23 cellular contexts compared by ENCODE assay signal in the genomic region with DNA sequence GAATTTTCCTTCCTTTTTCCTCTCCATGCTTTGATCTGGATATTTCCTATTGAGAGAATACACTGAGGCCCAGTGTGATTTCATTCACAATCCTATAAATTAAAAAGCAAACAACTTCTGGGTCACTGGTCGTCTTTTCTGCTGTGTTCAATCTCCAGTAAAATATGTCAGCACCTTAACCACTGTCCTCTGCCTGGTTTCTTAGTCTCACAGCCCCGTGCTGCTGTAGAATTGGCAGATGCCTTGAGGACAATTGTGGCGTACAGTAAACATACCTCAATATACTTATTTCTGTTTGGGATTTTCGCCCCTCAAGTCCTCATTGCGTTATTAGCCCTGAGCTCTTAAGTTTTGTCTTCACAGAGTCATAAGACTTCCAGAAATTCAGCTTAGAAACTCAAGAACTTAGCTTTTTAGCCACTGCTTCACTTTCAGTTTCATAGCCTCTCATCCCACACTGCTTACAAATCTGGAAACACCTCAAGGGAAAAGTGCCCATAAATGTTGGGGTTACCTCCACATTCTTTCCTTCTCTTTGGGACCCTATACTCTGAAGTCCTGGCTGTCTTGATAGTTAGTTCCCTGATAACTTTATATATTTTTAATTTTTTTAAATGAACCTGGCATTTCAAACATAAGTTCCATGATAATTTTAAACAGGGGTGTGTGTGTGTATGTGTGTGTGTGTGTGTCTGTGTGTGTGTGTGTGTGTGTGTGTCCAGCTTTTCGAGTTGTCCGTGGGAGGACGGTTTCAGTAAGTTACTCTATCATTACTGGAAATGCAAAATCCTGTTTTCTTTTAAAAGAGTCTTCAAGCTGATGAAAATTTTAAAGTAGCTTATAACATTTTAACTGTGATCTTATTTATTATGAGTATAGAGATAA.
DNase-seq lines count a peak whose midpoint lies in the region; ATAC-seq, FAIRE-seq and TF ChIP-seq lines count a peak whose summit lies in the region.
"Had no signal": no experiment of that assay in that cellular context is flagged by ENCODE, and none has a peak within 500 bp of the region (broad histone marks: within the 10 kb centered on the region; RNA-seq: fewer than 3 reads in every experiment).

No MANE protein-coding gene starts in this region.

- H3K9me3 Mint-ChIP-seq in activated CD8-positive, alpha-beta T cell treated with anti-CD3 and anti-CD28 coated beads, Interleukin-2, amount 10 ng/mL, durations not matched to agents 7 days and 5 days (ENCODE audit: insufficient read depth), result no peaks in the 10 kb centered on the region
- no peaks in the 10 kb centered on the region for H3K9me3 Mint-ChIP-seq in activated CD8-positive, alpha-beta T cell treated with anti-CD3 and anti-CD28 coated beads for 36 hours
- H3K9me3 Mint-ChIP-seq in activated CD4-positive, alpha-beta T cell treated with anti-CD3 and anti-CD28 coated beads, Interleukin-2, amount 10 ng/mL, durations not matched to agents 24 days and 14 days, result no peaks in the 10 kb centered on the region
- no peaks in the 10 kb centered on the region for H3K9me3 Mint-ChIP-seq in activated naive CD4-positive, alpha-beta T cell treated with anti-CD3 and anti-CD28 coated beads, Interleukin-2, amount 10 ng/mL, durations not matched to agents 7 days and 5 days
- H3K9me3 Mint-ChIP-seq: central memory CD8-positive, alpha-beta T cell; neural progenitor cell; type B pancreatic cell had no signal

- no peak for TF ChIP-seq EP300 in transverse colon (IDR thresholded peaks at IDR 0.05; ENCODE audit: low read depth)

- peak; percentile 8 for DNase-seq in activated CD8-positive, alpha-beta T cell treated with anti-CD3 and anti-CD28 coated beads, Interleukin-2, amount 10 ng/mL, durations not matched to agents 7 days and 5 days
- no peak for DNase-seq in activated CD8-positive, alpha-beta T cell treated with anti-CD3 and anti-CD28 coated beads for 36 hours
- DNase-seq in osteoblast (ENCODE audit: insufficient read length, low spot score, missing footprints) (no peak), transverse colon (no peak)
- no peak for DNase-seq in activated CD4-positive, alpha-beta T cell treated with anti-CD3 and anti-CD28 coated beads, Interleukin-2, amount 10 ng/mL, durations not matched to agents 24 days and 14 days
- DNase-seq in activated naive CD4-positive, alpha-beta T cell treated with anti-CD3 and anti-CD28 coated beads, Interleukin-2, amount 10 ng/mL, durations not matched to agents 7 days and 5 days, result no peak
- DNase-seq: endodermal cell; NCI-H1048; NCI-H2107; NCI-H748 treated with DMSO at 0.1 percent for 48 hours; Peyer's patch; right lobe of liver; stimulated activated CD4-positive, alpha-beta T cell treated with anti-CD3 and anti-CD28 coated beads, Interleukin-4, amount 100 ng/mL, for 24 hours; stimulated activated CD8-positive, alpha-beta memory T cell treated with anti-CD3 and anti-CD28 coated beads, Interleukin-4, amount 100 ng/mL, for 48 hours had no signal

- H3K27ac ChIP-seq in osteoblast (ENCODE audit: low read depth, low read length) (no peak overlapping the region), transverse colon (peak overlapping the region; percentile 15 to 54 (median 25))
- H3K27ac ChIP-seq: 22Rv1, neural progenitor cell had no signal

- FAIRE-seq in endometrium (lab: Jason Lieb, UNC), result peak; percentile 15
- FAIRE-seq: frontal cortex, HepG2 had no signal

- H3K4me1 Mint-ChIP-seq in activated CD8-positive, alpha-beta T cell treated with anti-CD3 and anti-CD28 coated beads, Interleukin-2, amount 10 ng/mL, durations not matched to agents 7 days and 5 days (ENCODE audit: low read depth), result no peaks in the 10 kb centered on the region
- no peaks in the 10 kb centered on the region for H3K4me1 Mint-ChIP-seq in activated CD8-positive, alpha-beta T cell treated with anti-CD3 and anti-CD28 coated beads for 36 hours (ENCODE audit: low read depth)
- peaks cover 3% of the 10 kb centered on the region for H3K4me1 Mint-ChIP-seq in activated CD4-positive, alpha-beta T cell treated with anti-CD3 and anti-CD28 coated beads, Interleukin-2, amount 10 ng/mL, durations not matched to agents 24 days and 14 days
- no peaks in the 10 kb centered on the region for H3K4me1 Mint-ChIP-seq in activated naive CD4-positive, alpha-beta T cell treated with anti-CD3 and anti-CD28 coated beads, Interleukin-2, amount 10 ng/mL, durations not matched to agents 7 days and 5 days
- H3K4me1 Mint-ChIP-seq: central memory CD8-positive, alpha-beta T cell had no signal

- no peaks in the 10 kb centered on the region for H3K4me1 ChIP-seq in osteoblast (ENCODE audit: insufficient read depth, low read length)
- H3K4me1 ChIP-seq in transverse colon, result peaks cover 0 to 35% (median 13%) of the 10 kb centered on the region in 4 donors
- H3K4me1 ChIP-seq: neural progenitor cell, right lobe of liver had no signal

- H3K27ac Mint-ChIP-seq in activated CD8-positive, alpha-beta T cell treated with anti-CD3 and anti-CD28 coated beads, Interleukin-2, amount 10 ng/mL, durations not matched to agents 7 days and 5 days, result no peak overlapping the region
- no peak overlapping the region for H3K27ac Mint-ChIP-seq in activated CD8-positive, alpha-beta T cell treated with anti-CD3 and anti-CD28 coated beads for 36 hours
- no peak overlapping the region for H3K27ac Mint-ChIP-seq in activated CD4-positive, alpha-beta T cell treated with anti-CD3 and anti-CD28 coated beads, Interleukin-2, amount 10 ng/mL, durations not matched to agents 24 days and 14 days
- no peak overlapping the region for H3K27ac Mint-ChIP-seq in activated naive CD4-positive, alpha-beta T cell treated with anti-CD3 and anti-CD28 coated beads, Interleukin-2, amount 10 ng/mL, durations not matched to agents 7 days and 5 days
- H3K27ac Mint-ChIP-seq: CD14-positive monocyte, endodermal cell, neural progenitor cell, type B pancreatic cell had no signal

- H3K27me3 ChIP-seq in osteoblast (ENCODE audit: insufficient read depth, low read length) (peaks cover 3% of the 10 kb centered on the region), transverse colon (no peaks in the 10 kb centered on the region)
- H3K27me3 ChIP-seq: neural progenitor cell, Peyer's patch, right lobe of liver had no signal

- in situ Hi-C loops in transverse colon (cut with MboI; ENCODE audit: low pct_ligation_motif_present in 1 of 4, low pct_unique_long_range_greater_than_20kb in 1 of 4, low sequenced_read_pairs in 3 of 4), result no loop called here

- H4K20me1 ChIP-seq in osteoblast (ENCODE audit: insufficient read depth, low read length), result no peaks in the 10 kb centered on the region

- H3K36me3 ChIP-seq in osteoblast (ENCODE audit: insufficient read depth, low read length), result no peaks in the 10 kb centered on the region
- no peaks in the 10 kb centered on the region for H3K36me3 ChIP-seq in transverse colon
- H3K36me3 ChIP-seq: neural progenitor cell, Peyer's patch, right lobe of liver had no signal

- peak overlapping the region; percentile 21 for H3K4me2 ChIP-seq in osteoblast (ENCODE audit: insufficient read depth, low read length)
- H3K4me2 ChIP-seq: neural progenitor cell had no signal

- H3K4me3 Mint-ChIP-seq in activated CD8-positive, alpha-beta T cell treated with anti-CD3 and anti-CD28 coated beads, Interleukin-2, amount 10 ng/mL, durations not matched to agents 7 days and 5 days, result no peak overlapping the region
- no peak overlapping the region for H3K4me3 Mint-ChIP-seq in activated CD8-positive, alpha-beta T cell treated with anti-CD3 and anti-CD28 coated beads for 36 hours
- no peak overlapping the region for H3K4me3 Mint-ChIP-seq in activated CD4-positive, alpha-beta T cell treated with anti-CD3 and anti-CD28 coated beads, Interleukin-2, amount 10 ng/mL, durations not matched to agents 24 days and 14 days
- H3K4me3 Mint-ChIP-seq in activated naive CD4-positive, alpha-beta T cell treated with anti-CD3 and anti-CD28 coated beads, Interleukin-2, amount 10 ng/mL, durations not matched to agents 7 days and 5 days, result no peak overlapping the region
- H3K4me3 Mint-ChIP-seq: CD14-positive monocyte; central memory CD8-positive, alpha-beta T cell; endodermal cell; neural progenitor cell; type B pancreatic cell had no signal

- no peaks in the 10 kb centered on the region for H3K27me3 Mint-ChIP-seq in activated CD8-positive, alpha-beta T cell treated with anti-CD3 and anti-CD28 coated beads, Interleukin-2, amount 10 ng/mL, durations not matched to agents 7 days and 5 days (ENCODE audit: low read depth)
- peaks cover 3% of the 10 kb centered on the region for H3K27me3 Mint-ChIP-seq in activated CD8-positive, alpha-beta T cell treated with anti-CD3 and anti-CD28 coated beads for 36 hours
- peaks cover 2% of the 10 kb centered on the region for H3K27me3 Mint-ChIP-seq in activated CD4-positive, alpha-beta T cell treated with anti-CD3 and anti-CD28 coated beads, Interleukin-2, amount 10 ng/mL, durations not matched to agents 24 days and 14 days
- peaks cover 12% of the 10 kb centered on the region for H3K27me3 Mint-ChIP-seq in activated naive CD4-positive, alpha-beta T cell treated with anti-CD3 and anti-CD28 coated beads, Interleukin-2, amount 10 ng/mL, durations not matched to agents 7 days and 5 days
- H3K27me3 Mint-ChIP-seq: type B pancreatic cell had no signal

- no peak overlapping the region for H2AFZ ChIP-seq in osteoblast (ENCODE audit: low read length)
- H2AFZ ChIP-seq: neural progenitor cell had no signal

- peak overlapping the region; percentile 24 for H3K4me3 ChIP-seq in osteoblast (ENCODE audit: insufficient read depth, low read length)
- no peak overlapping the region for H3K4me3 ChIP-seq in transverse colon
- H3K4me3 ChIP-seq: neural progenitor cell, right lobe of liver had no signal

- H3K9me3 ChIP-seq in osteoblast (ENCODE audit: low read depth, low read length) (no peaks in the 10 kb centered on the region), transverse colon (no peaks in the 10 kb centered on the region)
- H3K9me3 ChIP-seq: Peyer's patch, right lobe of liver had no signal

- no peaks in the 10 kb centered on the region for H3K36me3 Mint-ChIP-seq in activated CD8-positive, alpha-beta T cell treated with anti-CD3 and anti-CD28 coated beads, Interleukin-2, amount 10 ng/mL, durations not matched to agents 7 days and 5 days (ENCODE audit: low read depth)
- H3K36me3 Mint-ChIP-seq in activated CD8-positive, alpha-beta T cell treated with anti-CD3 and anti-CD28 coated beads for 36 hours (ENCODE audit: low read depth), result no peaks in the 10 kb centered on the region
- no peaks in the 10 kb centered on the region for H3K36me3 Mint-ChIP-seq in activated CD4-positive, alpha-beta T cell treated with anti-CD3 and anti-CD28 coated beads, Interleukin-2, amount 10 ng/mL, durations not matched to agents 24 days and 14 days (ENCODE audit: low read depth)
- H3K36me3 Mint-ChIP-seq in activated naive CD4-positive, alpha-beta T cell treated with anti-CD3 and anti-CD28 coated beads, Interleukin-2, amount 10 ng/mL, durations not matched to agents 7 days and 5 days, result no peaks in the 10 kb centered on the region
- H3K36me3 Mint-ChIP-seq: CD14-positive monocyte, neural progenitor cell had no signal

- 41 to 49% methylated on average over 6 to 8 of the region's 8 CpGs for WGBS in transverse colon (ENCODE audit: low coverage in 1 of 2), 2 donors

- intact Hi-C loops in activated CD8-positive, alpha-beta T cell treated with anti-CD3 and anti-CD28 coated beads for 36 hours (cut with micrococcal nuclease), result no loop called here
- intact Hi-C loops in transverse colon (cut with DNase I; ENCODE audit: low total_unique reads), result no loop called here
- intact Hi-C loops in activated CD4-positive, alpha-beta T cell treated with anti-CD3 and anti-CD28 coated beads, Interleukin-2, amount 10 ng/mL, durations not matched to agents 24 days and 14 days (cut with micrococcal nuclease), result no loop called here

- no peaks in the 10 kb centered on the region for H3K79me2 ChIP-seq in osteoblast (ENCODE audit: insufficient read depth, low read length)

- POLR2A ChIA-PET in activated CD8-positive, alpha-beta T cell treated with anti-CD3 and anti-CD28 coated beads, Interleukin-2, amount 10 ng/mL, durations not matched to agents 7 days and 5 days (lab: Charles Lee), result no interaction called here
- POLR2A ChIA-PET in activated CD8-positive, alpha-beta T cell treated with anti-CD3 and anti-CD28 coated beads for 36 hours (lab: Charles Lee), result no interaction called here

- ATAC-seq in activated CD8-positive, alpha-beta T cell treated with anti-CD3 and anti-CD28 coated beads, Interleukin-2, amount 10 ng/mL, durations not matched to agents 7 days and 5 days, result no peak
- ATAC-seq in activated CD8-positive, alpha-beta T cell treated with anti-CD3 and anti-CD28 coated beads for 36 hours, result no peak
- ATAC-seq in HG02623 (IDR thresholded peaks at IDR 0.05; ENCODE audit: unreplicated experiment), result no peak
- ATAC-seq: HepG2 had no signal

- CTCF ChIA-PET in activated CD8-positive, alpha-beta T cell treated with anti-CD3 and anti-CD28 coated beads, Interleukin-2, amount 10 ng/mL, durations not matched to agents 7 days and 5 days (lab: Charles Lee), result no interaction called here
- CTCF ChIA-PET in activated CD8-positive, alpha-beta T cell treated with anti-CD3 and anti-CD28 coated beads for 36 hours (lab: Charles Lee), result no interaction called here
- CTCF ChIA-PET in activated naive CD4-positive, alpha-beta T cell treated with anti-CD3 and anti-CD28 coated beads, Interleukin-2, amount 10 ng/mL, durations not matched to agents 7 days and 5 days (lab: Charles Lee), result no interaction called here

- TF ChIP-seq POLR2A in transverse colon (IDR thresholded peaks at IDR 0.05), result no peak

- TF ChIP-seq CTCF in activated CD8-positive, alpha-beta T cell treated with anti-CD3 and anti-CD28 coated beads for 36 hours (IDR thresholded peaks at IDR 0.05), result no peak
- TF ChIP-seq CTCF in osteoblast (IDR thresholded peaks at IDR 0.05; ENCODE audit: extremely low read depth, low read depth, low read length) (no peak), transverse colon (IDR thresholded peaks at IDR 0.05) (no peak)
